Comparison of ENCODE assay signal across 16 cellular contexts in genomic region chr10:96745950-96746349, GRCh38. TPM values are rescaled to one million over a fixed set of nuclear protein-coding genes. Genes with fewer than 3 reads are reported as not detected.
DNase-seq lines count a peak whose midpoint lies in the region; ATAC-seq and TF ChIP-seq lines count a peak whose summit lies in the region.
"Had no signal": no experiment of that assay in that cellular context is flagged by ENCODE, and none has a peak within 500 bp of the region (broad histone marks: within the 10 kb centered on the region; RNA-seq: fewer than 3 reads in every experiment).

No MANE protein-coding gene starts in this region.

- no peaks in the 10 kb centered on the region for H3K9me3 Mint-ChIP-seq in activated T-cell treated with anti-CD3 and anti-CD28 coated beads, Interleukin-2, amount 50 U/mL, for 72 hours
- H3K9me3 Mint-ChIP-seq: CD8-positive, alpha-beta T cell; GM23338 had no signal

- POLR2A ChIA-PET in HEK293 (lab: Yijun Ruan, JAX) (no interaction called here), PC-3 (lab: Charles Lee; ENCODE audit: unreplicated experiment) (no interaction called here)

- no peak overlapping the region for H3K4me2 ChIP-seq in PC-3 (ENCODE audit: low read length)
- H3K4me2 ChIP-seq: GM23338 had no signal

- CTCF ChIA-PET in HEK293 (lab: Yijun Ruan, JAX) = interaction anchor here (0.7 to 1.4 kb wide), 5 partner anchors 84 to 371 kb away, joined by 3 to 4 read pairs (median 3); partner anchors contain the start of gene TLL2
- CTCF ChIA-PET in PC-3 (lab: Charles Lee) = no interaction called here

- peaks cover 20% of the 10 kb centered on the region for H3K4me1 Mint-ChIP-seq in activated T-cell treated with anti-CD3 and anti-CD28 coated beads, Interleukin-2, amount 50 U/mL, for 72 hours (ENCODE audit: low read depth)

- no peaks in the 10 kb centered on the region for H3K9me2 ChIP-seq in PC-3 (replicated peaks; ENCODE audit: low read length)

- no peak for TF ChIP-seq POLR2A in adrenal gland (IDR thresholded peaks at IDR 0.05)

- H3K36me3 Mint-ChIP-seq in activated T-cell treated with anti-CD3 and anti-CD28 coated beads, Interleukin-2, amount 50 U/mL, for 72 hours (ENCODE audit: insufficient read depth in 2 of 2) = no peaks in the 10 kb centered on the region
- H3K36me3 Mint-ChIP-seq: CD14-positive monocyte; CD8-positive, alpha-beta T cell had no signal

- no peaks in the 10 kb centered on the region for H3K27me3 ChIP-seq in neutrophil
- no peaks in the 10 kb centered on the region for H3K27me3 ChIP-seq in PC-3 (ENCODE audit: low read length)
- H3K27me3 ChIP-seq in adrenal gland = no peaks in the 10 kb centered on the region

- no peaks in the 10 kb centered on the region for H3K36me3 ChIP-seq in HEK293 (ENCODE audit: control insufficient read depth in 2 of 2, insufficient read depth in 1 of 2, low read length in 2 of 2)
- H3K36me3 ChIP-seq in neutrophil = no peaks in the 10 kb centered on the region
- H3K36me3 ChIP-seq in PC-3 (ENCODE audit: low read depth, low read length) = no peaks in the 10 kb centered on the region
- no peaks in the 10 kb centered on the region for H3K36me3 ChIP-seq in adrenal gland (replicated peaks in 1 of 2)

- H3K27ac ChIP-seq in HEK293 (ENCODE audit: extremely low read depth, low read depth, low read length) (no peak overlapping the region), neutrophil (peak overlapping the region; percentile 93), PC-3 (ENCODE audit: low read length) (no peak overlapping the region), adrenal gland (no peak overlapping the region)
- H3K27ac ChIP-seq: 22Rv1 had no signal

- H3K9me3 ChIP-seq in HEK293 (ENCODE audit: control insufficient read depth, insufficient read depth, low read depth, low read length) (no peaks in the 10 kb centered on the region), neutrophil (no peaks in the 10 kb centered on the region), PC-3 (ENCODE audit: low read length) (no peaks in the 10 kb centered on the region), adrenal gland (replicated peaks in 1 of 3) (no peaks in the 10 kb centered on the region)

- TF ChIP-seq CTCF in HEK293 (tag by site-specific recombination; IDR thresholded peaks at IDR 0.05) (no peak), neutrophil (IDR thresholded peaks at IDR 0.05) (no peak), PC-3 (conservative IDR thresholded peaks at IDR 0.05; ENCODE audit: low read depth, low read length) (no peak), adrenal gland (IDR thresholded peaks at IDR 0.05) (no peak)

- no peak overlapping the region for H3K9ac ChIP-seq in PC-3 (ENCODE audit: low read length)

- no peak for DNase-seq in activated T-cell treated with anti-CD3 and anti-CD28 coated beads, Interleukin-2, amount 50 U/mL, for 72 hours
- DNase-seq in activated T-cell treated with anti-CD3 and anti-CD28 coated beads, Interleukin-2, amount 50 U/mL, for 1 hour = no peak
- DNase-seq in PC-3 (no peak), adrenal gland (no peak)
- DNase-seq: CD8-positive, alpha-beta T cell; COR-L47; DND-41; GDM1; H7; KG1 had no signal

- intact Hi-C loops in PC-3 (cut with micrococcal nuclease) = no loop called here
- intact Hi-C loops in adrenal gland (cut with DNase I) = loop anchor here in 1 of 2 donors (10.0 kb wide), 1 partner anchor 351 kb away; no protein-coding TSS in a partner anchor

- no peaks in the 10 kb centered on the region for H4K20me1 ChIP-seq in PC-3 (ENCODE audit: low read length)

- H3K27me3 Mint-ChIP-seq in activated T-cell treated with anti-CD3 and anti-CD28 coated beads, Interleukin-2, amount 50 U/mL, for 72 hours (ENCODE audit: low read depth) = peaks cover 6% of the 10 kb centered on the region

- ATAC-seq in activated T-cell treated with anti-CD3 and anti-CD28 coated beads, Interleukin-2, amount 50 U/mL, for 72 hours (replicated peaks in 1 of 2) = no peak
- ATAC-seq in PC-3 (no peak), GM18511 (IDR thresholded peaks at IDR 0.05; ENCODE audit: unreplicated experiment) (no peak)
- ATAC-seq: CD8-positive, alpha-beta T cell; GM23338 had no signal

- H3K27ac Mint-ChIP-seq in activated T-cell treated with anti-CD3 and anti-CD28 coated beads, Interleukin-2, amount 50 U/mL, for 72 hours = peak overlapping the region; percentile 5
- H3K27ac Mint-ChIP-seq: CD8-positive, alpha-beta T cell; GM23338 had no signal

- H3K4me1 ChIP-seq in HEK293 (ENCODE audit: control insufficient read depth, insufficient read depth, low read length) = no peaks in the 10 kb centered on the region
- H3K4me1 ChIP-seq in neutrophil (ENCODE audit: control insufficient read depth in 1 of 2, insufficient read depth in 1 of 2, low read depth in 1 of 2, low read length in 1 of 2) = peaks cover 64 to 66% of the 10 kb centered on the region in 2 experiments
- H3K4me1 ChIP-seq in PC-3 (ENCODE audit: insufficient read depth, low read length) = peaks cover 3% of the 10 kb centered on the region; the same call in 1 of the 2 replicates
- H3K4me1 ChIP-seq in adrenal gland (replicated peaks in 1 of 2) = no peaks in the 10 kb centered on the region

- no peak overlapping the region for H3K4me3 Mint-ChIP-seq in activated T-cell treated with anti-CD3 and anti-CD28 coated beads, Interleukin-2, amount 50 U/mL, for 72 hours
- H3K4me3 Mint-ChIP-seq: CD14-positive monocyte; CD8-positive, alpha-beta T cell; GM23338 had no signal

- H3F3A ChIP-seq in PC-3 (ENCODE audit: low read length, unreplicated experiment) = no peaks in the 10 kb centered on the region

- no peaks in the 10 kb centered on the region for H3K79me2 ChIP-seq in PC-3 (ENCODE audit: low read length)

- BruUV-seq in PC-3 (replicated peaks; lab: Mats Ljungman, UMichigan) = no TSS peak

- no peak overlapping the region for H3K4me3 ChIP-seq in HEK293 (ENCODE audit: low read depth, low read length)
- H3K4me3 ChIP-seq in neutrophil (ENCODE audit: low read depth in 1 of 2, low read length in 1 of 2) = no peak overlapping the region
- no peak overlapping the region for H3K4me3 ChIP-seq in PC-3 (ENCODE audit: low read length)
- H3K4me3 ChIP-seq in adrenal gland = no peak overlapping the region
- H3K4me3 ChIP-seq: GM23338 had no signal

- no peak overlapping the region for H2AFZ ChIP-seq in PC-3 (ENCODE audit: low read length)
- H2AFZ ChIP-seq: GM23338 had no signal

TF ChIP-seq in HEK293, 187 proteins besides CTCF, POLR2A, EP300 and RAD21:
- no peak for TF ChIP-seq TRIM28 (IDR thresholded peaks at IDR 0.05; ENCODE audit: borderline replicate concordance, low read length)
- no peak for TF ChIP-seq KLF8 (tag by site-specific recombination; IDR thresholded peaks at IDR 0.05)
- peak; percentile 62; the same call in 1 of the 2 replicates for TF ChIP-seq ZNF768 (tag by site-specific recombination; IDR thresholded peaks at IDR 0.05)
- TF ChIP-seq ZSCAN16 (tag by site-specific recombination; IDR thresholded peaks at IDR 0.05) = no peak
- no peak for TF ChIP-seq MZF1 (tag by site-specific recombination; IDR thresholded peaks at IDR 0.05; ENCODE audit: borderline replicate concordance)
- no peak for TF ChIP-seq INSM2 (tag by site-specific recombination; IDR thresholded peaks at IDR 0.05)

RNA-seq across cellular contexts. Expression of gene PIK3AP1, which starts 25.6 kb away (rescaled TPM):
- total RNA-seq in activated T-cell treated with anti-CD3 and anti-CD28 coated beads, Interleukin-2, amount 50 U/mL, for 72 hours = 10 to 100 TPM in 1 of 2 donors, 1 to 10 TPM in 1; 5.1 to 20.6 TPM
- 3.7 and 4.7 TPM in 2 replicates for total RNA-seq in PC-3 (2014; rRNA removed)
- 10 to 100 TPM in 6 of 8 donors, 1 to 10 TPM in 2; 6.2 to 38.5 (median 17.0) TPM for total RNA-seq in adrenal gland
- polyA plus RNA-seq in adrenal gland = 1 to 10 TPM; 2.0 to 6.0 (median 5.8) TPM
